In the genomic region with DNA sequence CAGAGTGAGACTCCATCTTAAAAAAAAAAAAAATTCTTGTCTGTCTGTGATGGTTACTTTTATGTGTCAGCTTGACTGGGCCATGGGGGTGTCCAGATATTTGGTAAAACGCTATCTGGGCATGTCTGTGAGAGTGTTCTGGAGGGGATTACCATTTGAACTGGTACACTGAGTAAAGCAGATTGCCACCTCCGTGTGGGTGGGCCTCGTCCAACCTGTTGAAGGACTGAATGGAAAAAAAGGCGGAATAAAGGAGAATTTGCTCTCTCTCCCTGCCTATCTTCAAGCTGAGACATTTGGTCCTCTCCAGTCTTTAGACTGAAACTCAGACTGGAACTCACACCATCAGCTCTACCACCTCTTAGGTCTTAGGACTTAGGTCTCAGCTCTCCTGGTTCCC, we compare ENCODE assay signal across 37 cellular contexts.
A peak's percentile ranks its signal among the peaks of the same experiment; 100 is the strongest.
DNase-seq lines count a peak whose midpoint lies in the region; ATAC-seq, FAIRE-seq and TF ChIP-seq lines count a peak whose summit lies in the region.
"Had no signal": no experiment of that assay in that cellular context is flagged by ENCODE, and none has a peak within 500 bp of the region (broad histone marks: within the 10 kb centered on the region; RNA-seq: fewer than 3 reads in every experiment).

No MANE protein-coding gene starts in this region.

- no peak overlapping the region for H2AFZ ChIP-seq in K562 (ENCODE audit: low read depth, low read length)

- no peak for FAIRE-seq in K562 (lab: Jason Lieb, UNC)
- FAIRE-seq: A204.1, A549, D721Med had no signal

- DNase-seq in K562 (ENCODE audit: extremely low read depth in 1 of 4, low spot score in 3 of 4) (no peak), osteocyte (ENCODE audit: extremely low spot score, unreplicated experiment) (peak; percentile 25), vagina (ENCODE audit: extremely low spot score in 2 of 2) (peak; percentile 10 to 22), D341Med (ENCODE audit: low spot score) (no peak), Peyer's patch (no peak), HEK293T (ENCODE audit: extremely low spot score) (no peak), AG20443 (ENCODE audit: low spot score) (no peak)
- DNase-seq: 8988T; ACHN; AML-193; BE2C; C1 segment of cervical spinal cord; Caco-2; Calu3; CD4-positive, alpha-beta memory T cell; CD4-positive, alpha-beta T cell; CD4-positive, CD25-positive, alpha-beta regulatory T cell; CD8-positive, alpha-beta memory T cell; CD8-positive, alpha-beta T cell; COR-L47; DMS 273 treated with DMSO at 0.1 percent for 48 hours; DMS153; DMS53; DMS79; DMS79 treated with DMSO at 0.1 percent for 48 hours; DND-41; EL had no signal

- H4K20me1 ChIP-seq in K562 (replicated peaks; ENCODE audit: control insufficient read depth, insufficient read depth, low read length): no peaks in the 10 kb centered on the region
- H4K20me1 ChIP-seq: BLaER1; BLaER1 treated with 17β-estradiol and CSF1 and Interleukin-3, amounts not matched to agents 10 nM and 100 nM had no signal

- TF ChIP-seq EP300 in K562 (IDR thresholded peaks at IDR 0.05; ENCODE audit: low read length): no peak

- H3K79me2 ChIP-seq in K562 (ENCODE audit: control insufficient read depth, insufficient read depth, low read length): no peaks in the 10 kb centered on the region

- H3K4me3 Mint-ChIP-seq in osteocyte (ENCODE audit: unreplicated experiment): no peak overlapping the region
- H3K4me3 Mint-ChIP-seq: B cell; CD14-positive monocyte; CD4-positive, alpha-beta memory T cell; CD4-positive, alpha-beta T cell; CD4-positive, CD25-positive, alpha-beta regulatory T cell; CD8-positive, alpha-beta memory T cell; CD8-positive, alpha-beta T cell had no signal

- intact Hi-C loops in K562 (cut with micrococcal nuclease) (no loop called here), vagina (cut with DNase I) (no loop called here)

- no peaks in the 10 kb centered on the region for H3K9me1 ChIP-seq in K562 (ENCODE audit: control insufficient read depth, insufficient read depth, low read length)

- H3K27me3 ChIP-seq in K562 (ENCODE audit: control insufficient read depth in 2 of 2, insufficient read depth in 2 of 2, low read length in 2 of 2): peaks cover 15 to 35% of the 10 kb centered on the region in 2 experiments; a peak in 4 of 5 replicates
- no peaks in the 10 kb centered on the region for H3K27me3 ChIP-seq in vagina
- H3K27me3 ChIP-seq in Peyer's patch: no peaks in the 10 kb centered on the region
- H3K27me3 ChIP-seq: BE2C; BLaER1; BLaER1 treated with 17β-estradiol and CSF1 and Interleukin-3, amounts not matched to agents 10 nM and 100 nM had no signal

- no peaks in the 10 kb centered on the region for H3K36me3 ChIP-seq in HEK293 (ENCODE audit: control insufficient read depth in 2 of 2, insufficient read depth in 1 of 2, low read length in 2 of 2)
- no peaks in the 10 kb centered on the region for H3K36me3 ChIP-seq in K562 (ENCODE audit: control insufficient read depth, insufficient read depth, low read length)
- no peaks in the 10 kb centered on the region for H3K36me3 ChIP-seq in vagina
- H3K36me3 ChIP-seq in Peyer's patch: no peaks in the 10 kb centered on the region
- H3K36me3 ChIP-seq: BE2C; BLaER1; BLaER1 treated with 17β-estradiol and CSF1 and Interleukin-3, amounts not matched to agents 10 nM and 100 nM had no signal

- H3K4me1 Mint-ChIP-seq in osteocyte (ENCODE audit: unreplicated experiment): no peaks in the 10 kb centered on the region
- H3K4me1 Mint-ChIP-seq: B cell; CD14-positive monocyte; CD4-positive, alpha-beta memory T cell; CD4-positive, CD25-positive, alpha-beta regulatory T cell; CD8-positive, alpha-beta memory T cell had no signal

- H3K9me3 Mint-ChIP-seq in osteocyte (ENCODE audit: unreplicated experiment): no peaks in the 10 kb centered on the region
- H3K9me3 Mint-ChIP-seq: CD4-positive, alpha-beta T cell; CD4-positive, CD25-positive, alpha-beta regulatory T cell; CD8-positive, alpha-beta memory T cell; CD8-positive, alpha-beta T cell had no signal

- BruUV-seq in K562 (replicated peaks; lab: Mats Ljungman, UMichigan): no TSS peak

- TF ChIP-seq POLR2A in K562 (conservative IDR thresholded peaks at IDR 0.05) (no peak), vagina (IDR thresholded peaks at IDR 0.05) (no peak), Peyer's patch (IDR thresholded peaks at IDR 0.05) (no peak)

- no peak for ATAC-seq in K562
- ATAC-seq: A549; CD8-positive, alpha-beta T cell had no signal

- TF ChIP-seq CTCF in HEK293 (tag by site-specific recombination; IDR thresholded peaks at IDR 0.05) (no peak), K562 (IDR thresholded peaks at IDR 0.05 in 2 of 3, conservative IDR thresholded peaks at IDR 0.05 in 1 of 3; ENCODE audit: insufficient read depth in 2 of 3, low read depth in 1 of 3, low read length in 3 of 3) (no peak), osteocyte (IDR thresholded peaks at IDR 0.05) (no peak), vagina (IDR thresholded peaks at IDR 0.05) (no peak), Peyer's patch (IDR thresholded peaks at IDR 0.05) (no peak)

- CTCF ChIA-PET in HEK293 (lab: Yijun Ruan, JAX) (no interaction called here), K562 (lab: Yijun Ruan, JAX; ENCODE audit: low intra/inter-chr PET ratio) (no interaction called here), HEK293T (lab: Yijun Ruan, JAX) (interaction anchor here (1.2 kb wide), 1 partner anchor 13 kb away, joined by 3 read pairs; no protein-coding TSS in a partner anchor)

- in situ Hi-C loops in K562 (cut with MboI): no loop called here

- H3K27ac ChIP-seq in HEK293 (ENCODE audit: extremely low read depth, low read depth, low read length) (no peak overlapping the region), K562 (ENCODE audit: extremely low read depth, low read depth, low read length) (no peak overlapping the region), vagina (no peak overlapping the region), Peyer's patch (no peak overlapping the region)
- H3K27ac ChIP-seq: 22Rv1; A549; BLaER1; BLaER1 treated with 17β-estradiol and CSF1 and Interleukin-3, amounts not matched to agents 10 nM and 100 nM; C4-2B had no signal

- H3K4me3 ChIP-seq in HEK293 (ENCODE audit: low read depth, low read length): no peak overlapping the region
- no peak overlapping the region for H3K4me3 ChIP-seq in K562
- H3K4me3 ChIP-seq in vagina: no peak overlapping the region
- H3K4me3 ChIP-seq in Peyer's patch: no peak overlapping the region
- H3K4me3 ChIP-seq: A549; BLaER1; BLaER1 treated with 17β-estradiol and CSF1 and Interleukin-3, amounts not matched to agents 10 nM and 100 nM had no signal

- H3K9ac ChIP-seq in K562 (ENCODE audit: insufficient read depth in 1 of 2, low read depth in 2 of 2, low read length in 2 of 2): no peak overlapping the region
- H3K9ac ChIP-seq: BLaER1; BLaER1 treated with 17β-estradiol and CSF1 and Interleukin-3, amounts not matched to agents 10 nM and 100 nM had no signal

- H3K4me2 ChIP-seq in K562 (ENCODE audit: insufficient read depth, low read length): no peak overlapping the region
- H3K4me2 ChIP-seq: A549; BLaER1; BLaER1 treated with 17β-estradiol and CSF1 and Interleukin-3, amounts not matched to agents 10 nM and 100 nM had no signal

- H3K9me3 ChIP-seq in HEK293 (ENCODE audit: control insufficient read depth, insufficient read depth, low read depth, low read length) (no peaks in the 10 kb centered on the region), K562 (replicated peaks; ENCODE audit: control insufficient read depth, insufficient read depth, low read depth, low read length) (no peaks in the 10 kb centered on the region), vagina (no peaks in the 10 kb centered on the region), Peyer's patch (no peaks in the 10 kb centered on the region)
- H3K9me3 ChIP-seq: A549, BE2C, BLaER1, Caco-2 had no signal

- POLR2A ChIA-PET in HEK293 (lab: Yijun Ruan, JAX) (no interaction called here), K562 (lab: Yijun Ruan, JAX) (interaction anchor here (0.6 kb wide), 1 partner anchor 389 kb away, joined by 3 read pairs; no protein-coding TSS in a partner anchor), HEK293T (lab: Yijun Ruan, JAX) (no interaction called here)

- no peaks in the 10 kb centered on the region for H3K27me3 Mint-ChIP-seq in osteocyte (ENCODE audit: unreplicated experiment)
- H3K27me3 Mint-ChIP-seq: B cell had no signal

- TF ChIP-seq RAD21 in K562 (CRISPR knock-in tag; conservative IDR thresholded peaks at IDR 0.05 in 1 of 2, IDR thresholded peaks at IDR 0.05 in 1 of 2): no peak

- WGBS in K562 (ENCODE audit: insufficient coverage, low coverage, missing lambda C conversion rate): 0% methylated on average over 4 of the region's 4 CpGs

- H3K4me1 ChIP-seq in HEK293 (ENCODE audit: control insufficient read depth, insufficient read depth, low read length): no peaks in the 10 kb centered on the region
- H3K4me1 ChIP-seq in K562 (replicated peaks in 1 of 2; ENCODE audit: control insufficient read depth in 2 of 2, insufficient read depth in 2 of 2, low read length in 2 of 2): no peaks in the 10 kb centered on the region
- H3K4me1 ChIP-seq in vagina: no peaks in the 10 kb centered on the region
- H3K4me1 ChIP-seq in Peyer's patch: no peaks in the 10 kb centered on the region
- H3K4me1 ChIP-seq: A549; BLaER1; BLaER1 treated with 17β-estradiol and CSF1 and Interleukin-3, amounts not matched to agents 10 nM and 100 nM; Caco-2 had no signal

- no peak overlapping the region for H3K27ac Mint-ChIP-seq in osteocyte (ENCODE audit: unreplicated experiment)
- H3K27ac Mint-ChIP-seq: B cell; CD14-positive monocyte; CD4-positive, alpha-beta memory T cell; CD4-positive, alpha-beta T cell; CD8-positive, alpha-beta memory T cell; CD8-positive, alpha-beta T cell had no signal

- H3K36me3 Mint-ChIP-seq in osteocyte (ENCODE audit: unreplicated experiment): no peaks in the 10 kb centered on the region
- H3K36me3 Mint-ChIP-seq: CD14-positive monocyte; CD4-positive, alpha-beta memory T cell; CD4-positive, CD25-positive, alpha-beta regulatory T cell; CD8-positive, alpha-beta memory T cell; CD8-positive, alpha-beta T cell had no signal

TF ChIP-seq in HEK293, 187 proteins besides CTCF, POLR2A, EP300 and RAD21 (continues in another document):
- TF ChIP-seq ZNF10 (tag by site-specific recombination; IDR thresholded peaks at IDR 0.05): peak; percentile 80

TF ChIP-seq in K562, 482 proteins besides CTCF, POLR2A, EP300 and RAD21:
- TF ChIP-seq SLC30A9 (CRISPR knock-in tag; IDR thresholded peaks at IDR 0.05) (no peak), ZNF134 (CRISPR knock-in tag; conservative IDR thresholded peaks at IDR 0.05) (peak; percentile 87)

TF ChIP-seq in HEK293T, 16 proteins besides CTCF, POLR2A, EP300 and RAD21:
- TF ChIP-seq NFRKB (IDR thresholded peaks at IDR 0.05) (no peak), HDGF (IDR thresholded peaks at IDR 0.05; ENCODE audit: borderline replicate concordance) (no peak), L3MBTL2 (conservative IDR thresholded peaks at IDR 0.05) (no peak), FOXK2 (IDR thresholded peaks at IDR 0.05) (no peak)
TF ChIP-seq in HEK293T: peak in this region for 0.

Comparison
In these comparisons a context has a peak if more than half of its experiments do, and no peak if none do; other contexts are left out.
1. DNase-seq: peak in osteocyte (single experiment) and vagina (2 of 2); none in K562 (0 of 4), D341Med (single experiment), Peyer's patch (0 of 3), HEK293T (single experiment) and AG20443 (single experiment).